In the genomic region with DNA sequence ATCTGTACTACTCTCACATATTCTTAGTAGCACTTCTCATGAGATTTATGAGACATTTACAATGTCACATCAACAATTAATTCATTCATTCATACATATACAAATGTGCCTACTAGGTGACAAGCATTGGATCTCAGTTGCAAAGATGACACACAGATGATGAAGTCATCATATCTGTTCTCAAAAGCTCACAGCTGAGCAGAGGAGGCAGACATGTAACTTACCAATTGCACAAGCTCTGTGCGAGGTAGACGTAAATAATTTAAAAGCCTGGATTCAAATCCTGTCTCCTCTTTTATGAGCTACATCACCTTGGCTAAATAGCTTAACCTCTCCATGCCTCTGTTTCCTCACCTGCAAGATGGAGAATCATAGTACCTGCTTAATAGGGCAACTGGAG, we compare ENCODE assay signal across 1 cellular context.
TF ChIP-seq lines count a peak whose summit lies in the region.

No MANE protein-coding gene starts in this region.

TF ChIP-seq in SK-N-SH treated with all-trans-retinoic acid at 6 μM for 48 hours, 23 proteins besides CTCF, POLR2A, EP300 and RAD21 (continued from another document):
- TF ChIP-seq, protein P1, sequence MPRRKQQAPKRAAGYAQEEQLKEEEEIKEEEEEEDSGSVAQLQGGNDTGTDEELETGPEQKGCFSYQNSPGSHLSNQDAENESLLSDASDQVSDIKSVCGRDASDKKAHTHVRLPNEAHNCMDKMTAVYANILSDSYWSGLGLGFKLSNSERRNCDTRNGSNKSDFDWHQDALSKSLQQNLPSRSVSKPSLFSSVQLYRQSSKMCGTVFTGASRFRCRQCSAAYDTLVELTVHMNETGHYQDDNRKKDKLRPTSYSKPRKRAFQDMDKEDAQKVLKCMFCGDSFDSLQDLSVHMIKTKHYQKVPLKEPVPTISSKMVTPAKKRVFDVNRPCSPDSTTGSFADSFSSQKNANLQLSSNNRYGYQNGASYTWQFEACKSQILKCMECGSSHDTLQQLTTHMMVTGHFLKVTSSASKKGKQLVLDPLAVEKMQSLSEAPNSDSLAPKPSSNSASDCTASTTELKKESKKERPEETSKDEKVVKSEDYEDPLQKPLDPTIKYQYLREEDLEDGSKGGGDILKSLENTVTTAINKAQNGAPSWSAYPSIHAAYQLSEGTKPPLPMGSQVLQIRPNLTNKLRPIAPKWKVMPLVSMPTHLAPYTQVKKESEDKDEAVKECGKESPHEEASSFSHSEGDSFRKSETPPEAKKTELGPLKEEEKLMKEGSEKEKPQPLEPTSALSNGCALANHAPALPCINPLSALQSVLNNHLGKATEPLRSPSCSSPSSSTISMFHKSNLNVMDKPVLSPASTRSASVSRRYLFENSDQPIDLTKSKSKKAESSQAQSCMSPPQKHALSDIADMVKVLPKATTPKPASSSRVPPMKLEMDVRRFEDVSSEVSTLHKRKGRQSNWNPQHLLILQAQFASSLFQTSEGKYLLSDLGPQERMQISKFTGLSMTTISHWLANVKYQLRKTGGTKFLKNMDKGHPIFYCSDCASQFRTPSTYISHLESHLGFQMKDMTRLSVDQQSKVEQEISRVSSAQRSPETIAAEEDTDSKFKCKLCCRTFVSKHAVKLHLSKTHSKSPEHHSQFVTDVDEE (CRISPR knock-in tag; IDR thresholded peaks at IDR 0.05), result no peak
- TF ChIP-seq ZFP3 (CRISPR knock-in tag; IDR thresholded peaks at IDR 0.05) (no peak), RARB (CRISPR knock-in tag; IDR thresholded peaks at IDR 0.05) (no peak)
